30 cellular contexts compared by ENCODE assay signal in the genomic region with DNA sequence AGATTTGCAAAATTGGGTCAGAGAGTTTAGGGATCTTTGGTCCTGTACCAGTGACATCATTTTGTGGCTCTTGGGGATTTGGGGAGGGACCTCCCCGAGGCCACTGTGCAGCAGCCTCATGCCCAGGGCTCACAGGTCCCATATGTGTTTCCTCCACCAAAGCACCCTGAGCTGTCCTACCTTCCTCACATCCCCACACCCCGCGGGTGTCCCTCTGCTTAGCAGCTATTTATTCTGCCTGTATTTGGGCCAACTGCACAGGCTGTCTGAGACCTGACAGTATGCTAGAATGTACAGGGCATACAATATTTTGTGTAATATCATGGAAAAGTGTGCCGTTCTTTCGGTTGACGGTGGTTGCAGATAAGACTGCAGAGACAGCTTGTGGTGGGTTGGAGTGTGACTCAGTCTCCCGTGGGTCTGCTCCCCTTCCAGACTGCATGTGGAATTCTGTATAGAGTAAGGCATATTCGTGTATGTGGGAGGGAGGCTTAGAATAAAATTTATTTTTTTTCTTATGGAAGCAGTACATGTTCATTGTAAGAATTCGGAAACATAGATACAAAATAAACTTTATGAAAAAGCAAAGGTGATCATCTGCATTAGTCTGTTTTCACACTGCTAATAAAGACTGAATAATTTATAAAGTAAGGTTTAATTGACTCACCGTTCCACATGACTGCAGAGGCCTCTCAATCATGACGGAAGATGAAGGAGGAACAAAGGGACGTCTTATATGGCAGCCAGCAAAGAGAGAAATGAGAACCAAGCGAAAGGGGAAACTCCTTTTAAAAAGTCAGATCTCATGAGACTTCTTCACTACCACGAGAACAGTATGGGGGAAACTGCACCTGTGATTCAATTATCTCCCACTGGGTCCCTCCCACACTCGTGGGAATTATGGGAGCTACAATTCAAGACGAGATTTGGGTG.
DNase-seq lines count a peak whose midpoint lies in the region; ATAC-seq and TF ChIP-seq lines count a peak whose summit lies in the region.
"Had no signal": no experiment of that assay in that cellular context is flagged by ENCODE, and none has a peak within 500 bp of the region (broad histone marks: within the 10 kb centered on the region; RNA-seq: fewer than 3 reads in every experiment).

No MANE protein-coding gene starts in this region.

- intact Hi-C loops in activated CD8-positive, alpha-beta T cell treated with anti-CD3 and anti-CD28 coated beads for 36 hours (cut with micrococcal nuclease) = loop anchor here (10.0 kb wide), 1 partner anchor 276 kb away; no protein-coding TSS in a partner anchor

- CTCF ChIA-PET in activated CD8-positive, alpha-beta T cell treated with anti-CD3 and anti-CD28 coated beads, Interleukin-2, amount 10 ng/mL, durations not matched to agents 7 days and 5 days (lab: Charles Lee) = interaction anchor here (1.4 kb wide), 2 partner anchors 18 to 28 kb away, joined by 4 to 6 read pairs; no protein-coding TSS in a partner anchor
- CTCF ChIA-PET in activated CD8-positive, alpha-beta T cell treated with anti-CD3 and anti-CD28 coated beads for 36 hours (lab: Charles Lee) = interaction anchor here (1.2 to 1.3 kb wide), 2 partner anchors 9 to 20 kb away, joined by 3 to 4 read pairs; no protein-coding TSS in a partner anchor
- CTCF ChIA-PET in WTC11 (lab: Charles Lee) = interaction anchor here (2.8 to 3.5 kb wide), 2 partner anchors 18 to 20 kb away, joined by 9 to 11 read pairs; no protein-coding TSS in a partner anchor

- no peak overlapping the region for H3K9ac ChIP-seq in endodermal cell (ENCODE audit: extremely low read depth, low read length, poor library complexity, severe bottlenecking)

- no peaks in the 10 kb centered on the region for H3K4me1 ChIP-seq in endodermal cell (ENCODE audit: control insufficient read depth, insufficient read depth, low read length)
- H3K4me1 ChIP-seq: testis had no signal

- H3K27me3 Mint-ChIP-seq in activated CD8-positive, alpha-beta T cell treated with anti-CD3 and anti-CD28 coated beads, Interleukin-2, amount 10 ng/mL, durations not matched to agents 7 days and 5 days (ENCODE audit: low read depth) = no peaks in the 10 kb centered on the region
- H3K27me3 Mint-ChIP-seq in activated CD8-positive, alpha-beta T cell treated with anti-CD3 and anti-CD28 coated beads for 36 hours = no peaks in the 10 kb centered on the region
- H3K27me3 Mint-ChIP-seq in endodermal cell (ENCODE audit: insufficient read depth) (no peaks in the 10 kb centered on the region), WTC11 (ENCODE audit: low read depth) (no peaks in the 10 kb centered on the region)
- H3K27me3 Mint-ChIP-seq in effector memory CD8-positive, alpha-beta T cell = no peaks in the 10 kb centered on the region
- H3K27me3 Mint-ChIP-seq: activated naive CD4-positive, alpha-beta T cell treated with anti-CD3 and anti-CD28 coated beads, Interleukin-2, amount 10 ng/mL, durations not matched to agents 7 days and 5 days; CD4-positive, alpha-beta memory T cell; progenitor cell of endocrine pancreas had no signal

- WGBS in endodermal cell (ENCODE audit: insufficient coverage in 1 of 2, insufficient read length in 1 of 2), 2 experiments = 89 to 92% methylated on average over 14 to 15 of the region's 16 CpGs

- POLR2A ChIA-PET in activated CD8-positive, alpha-beta T cell treated with anti-CD3 and anti-CD28 coated beads, Interleukin-2, amount 10 ng/mL, durations not matched to agents 7 days and 5 days (lab: Charles Lee) = no interaction called here
- POLR2A ChIA-PET in activated CD8-positive, alpha-beta T cell treated with anti-CD3 and anti-CD28 coated beads for 36 hours (lab: Charles Lee) = no interaction called here
- POLR2A ChIA-PET in WTC11 (lab: Charles Lee) = no interaction called here

- H3K27ac Mint-ChIP-seq in activated CD8-positive, alpha-beta T cell treated with anti-CD3 and anti-CD28 coated beads, Interleukin-2, amount 10 ng/mL, durations not matched to agents 7 days and 5 days = no peak overlapping the region
- no peak overlapping the region for H3K27ac Mint-ChIP-seq in activated CD8-positive, alpha-beta T cell treated with anti-CD3 and anti-CD28 coated beads for 36 hours
- no peak overlapping the region for H3K27ac Mint-ChIP-seq in endodermal cell
- no peak overlapping the region; the same call in 1 of the 2 replicates for H3K27ac Mint-ChIP-seq in WTC11
- no peak overlapping the region for H3K27ac Mint-ChIP-seq in effector memory CD8-positive, alpha-beta T cell
- H3K27ac Mint-ChIP-seq: activated naive CD4-positive, alpha-beta T cell treated with anti-CD3 and anti-CD28 coated beads, Interleukin-2, amount 10 ng/mL, durations not matched to agents 7 days and 5 days; activated T-cell treated with anti-CD3 and anti-CD28 coated beads, Interleukin-2, amount 50 U/mL, for 72 hours; progenitor cell of endocrine pancreas had no signal

- peaks cover 7% of the 10 kb centered on the region for H3K36me3 Mint-ChIP-seq in activated CD8-positive, alpha-beta T cell treated with anti-CD3 and anti-CD28 coated beads, Interleukin-2, amount 10 ng/mL, durations not matched to agents 7 days and 5 days (ENCODE audit: low read depth)
- peaks cover 6% of the 10 kb centered on the region for H3K36me3 Mint-ChIP-seq in activated CD8-positive, alpha-beta T cell treated with anti-CD3 and anti-CD28 coated beads for 36 hours (ENCODE audit: low read depth)
- H3K36me3 Mint-ChIP-seq in endodermal cell (ENCODE audit: low read depth) (no peaks in the 10 kb centered on the region), WTC11 (no peaks in the 10 kb centered on the region)
- H3K36me3 Mint-ChIP-seq in effector memory CD8-positive, alpha-beta T cell (ENCODE audit: insufficient read depth) = peaks cover 5% of the 10 kb centered on the region

- TF ChIP-seq CTCF in activated CD8-positive, alpha-beta T cell treated with anti-CD3 and anti-CD28 coated beads for 36 hours (IDR thresholded peaks at IDR 0.05) = no peak
- TF ChIP-seq CTCF in endodermal cell (conservative IDR thresholded peaks at IDR 0.05) = no peak
- no peak for TF ChIP-seq CTCF in WTC11 (IDR thresholded peaks at IDR 0.05)

- H3K4me1 Mint-ChIP-seq in activated CD8-positive, alpha-beta T cell treated with anti-CD3 and anti-CD28 coated beads, Interleukin-2, amount 10 ng/mL, durations not matched to agents 7 days and 5 days (ENCODE audit: low read depth) = peaks cover 16% of the 10 kb centered on the region
- H3K4me1 Mint-ChIP-seq in activated CD8-positive, alpha-beta T cell treated with anti-CD3 and anti-CD28 coated beads for 36 hours (ENCODE audit: low read depth) = peaks cover 11% of the 10 kb centered on the region
- H3K4me1 Mint-ChIP-seq in endodermal cell (peaks cover 6% of the 10 kb centered on the region), WTC11 (peaks cover 19% of the 10 kb centered on the region)
- peaks cover 4 to 13% of the 10 kb centered on the region in 2 donors for H3K4me1 Mint-ChIP-seq in effector memory CD8-positive, alpha-beta T cell (ENCODE audit: low read depth in 2 of 2)

- peak; percentile 13 for DNase-seq in activated CD8-positive, alpha-beta T cell treated with anti-CD3 and anti-CD28 coated beads, Interleukin-2, amount 10 ng/mL, durations not matched to agents 7 days and 5 days
- no peak for DNase-seq in activated CD8-positive, alpha-beta T cell treated with anti-CD3 and anti-CD28 coated beads for 36 hours
- DNase-seq in NAMALWA (ENCODE audit: low spot score) (peak; percentile 15), endodermal cell (peak; percentile 7), renal cortical epithelial cell (ENCODE audit: low read depth) (peak; percentile 21), WTC11 (ENCODE audit: low spot score) (no peak)
- no peak for DNase-seq in activated CD4-positive, alpha-beta T cell treated with anti-CD3 and anti-CD28 coated beads, Interleukin-2, amount 50 U/mL, for 4 hours
- no peak for DNase-seq in effector memory CD8-positive, alpha-beta T cell
- DNase-seq: 8988T; activated CD4-positive, alpha-beta T cell treated with anti-CD3 and anti-CD28 coated beads for 1 hour; activated naive CD4-positive, alpha-beta T cell treated with anti-CD3 and anti-CD28 coated beads, Interleukin-2, amount 10 ng/mL, durations not matched to agents 7 days and 5 days; activated T-cell treated with anti-CD3 and anti-CD28 coated beads, Interleukin-2, amount 50 U/mL, for 72 hours; amygdala; CD4-positive, alpha-beta memory T cell; cortex of kidney; DMS 273 treated with DMSO at 0.1 percent for 48 hours; esophagus squamous epithelium; foreskin melanocyte; mammary epithelial cell; NCI-H1048; NCI-H2227 treated with DMSO at 0.1 percent for 48 hours; NCI-H748 treated with DMSO at 0.1 percent for 48 hours; sigmoid colon; stimulated activated naive CD8-positive, alpha-beta T cell treated with anti-CD3 and anti-CD28 coated beads, Interleukin-15, Interleukin-2, amounts not matched to agents 100 U/mL and 50 U/mL, for 24 hours; T-helper 1 cell; uterus had no signal

- H3K4me3 ChIP-seq in endodermal cell (ENCODE audit: low read length) = no peak overlapping the region
- H3K4me3 ChIP-seq: esophagus squamous epithelium, sigmoid colon, SJSA1, testis, uterus had no signal

- no peak overlapping the region for H3K27ac ChIP-seq in endodermal cell (ENCODE audit: low read depth, low read length)
- H3K27ac ChIP-seq: esophagus squamous epithelium, sigmoid colon, SJSA1, testis, uterus had no signal

- H3K4me3 Mint-ChIP-seq in activated CD8-positive, alpha-beta T cell treated with anti-CD3 and anti-CD28 coated beads, Interleukin-2, amount 10 ng/mL, durations not matched to agents 7 days and 5 days = no peak overlapping the region
- no peak overlapping the region for H3K4me3 Mint-ChIP-seq in activated CD8-positive, alpha-beta T cell treated with anti-CD3 and anti-CD28 coated beads for 36 hours
- H3K4me3 Mint-ChIP-seq in endodermal cell = no peak overlapping the region
- H3K4me3 Mint-ChIP-seq in WTC11 = no peak overlapping the region
- H3K4me3 Mint-ChIP-seq in effector memory CD8-positive, alpha-beta T cell = no peak overlapping the region
- H3K4me3 Mint-ChIP-seq: activated naive CD4-positive, alpha-beta T cell treated with anti-CD3 and anti-CD28 coated beads, Interleukin-2, amount 10 ng/mL, durations not matched to agents 7 days and 5 days; activated T-cell treated with anti-CD3 and anti-CD28 coated beads, Interleukin-2, amount 50 U/mL, for 72 hours; CD4-positive, alpha-beta memory T cell had no signal

- no peaks in the 10 kb centered on the region for H3K36me3 ChIP-seq in endodermal cell (ENCODE audit: control insufficient read depth, insufficient read depth, low read length)
- H3K36me3 ChIP-seq: esophagus squamous epithelium, SJSA1, uterus had no signal

- no peaks in the 10 kb centered on the region for H3K9me3 ChIP-seq in endodermal cell (ENCODE audit: control insufficient read depth, low read length)
- H3K9me3 ChIP-seq: esophagus squamous epithelium, sigmoid colon, SJSA1, testis, uterus had no signal

- no peaks in the 10 kb centered on the region for H3K27me3 ChIP-seq in endodermal cell (ENCODE audit: control insufficient read depth, insufficient read depth, low read length, poor library complexity, severe bottlenecking)
- H3K27me3 ChIP-seq: esophagus squamous epithelium, sigmoid colon, SJSA1, testis, uterus had no signal

- no peak for ATAC-seq in activated CD8-positive, alpha-beta T cell treated with anti-CD3 and anti-CD28 coated beads, Interleukin-2, amount 10 ng/mL, durations not matched to agents 7 days and 5 days
- no peak for ATAC-seq in activated CD8-positive, alpha-beta T cell treated with anti-CD3 and anti-CD28 coated beads for 36 hours
- ATAC-seq in WTC11 = no peak
- ATAC-seq in effector memory CD8-positive, alpha-beta T cell (replicated peaks) = no peak
- ATAC-seq: activated T-cell treated with anti-CD3 and anti-CD28 coated beads, Interleukin-2, amount 50 U/mL, for 72 hours; HepG2; stimulated activated naive CD8-positive, alpha-beta T cell treated with anti-CD3 and anti-CD28 coated beads, Interleukin-15, Interleukin-2, amounts not matched to agents 100 U/mL and 50 U/mL, for 24 hours had no signal

- H3K9me3 Mint-ChIP-seq in activated CD8-positive, alpha-beta T cell treated with anti-CD3 and anti-CD28 coated beads, Interleukin-2, amount 10 ng/mL, durations not matched to agents 7 days and 5 days (ENCODE audit: insufficient read depth) = no peaks in the 10 kb centered on the region
- H3K9me3 Mint-ChIP-seq in activated CD8-positive, alpha-beta T cell treated with anti-CD3 and anti-CD28 coated beads for 36 hours = no peaks in the 10 kb centered on the region
- H3K9me3 Mint-ChIP-seq in endodermal cell = no peaks in the 10 kb centered on the region
- H3K9me3 Mint-ChIP-seq in WTC11 = peaks cover 8% of the 10 kb centered on the region; the same call in 1 of the 2 replicates
- no peaks in the 10 kb centered on the region for H3K9me3 Mint-ChIP-seq in effector memory CD8-positive, alpha-beta T cell
- H3K9me3 Mint-ChIP-seq: activated naive CD4-positive, alpha-beta T cell treated with anti-CD3 and anti-CD28 coated beads, Interleukin-2, amount 10 ng/mL, durations not matched to agents 7 days and 5 days; CD4-positive, alpha-beta memory T cell had no signal

Comparison
In these comparisons a context has a peak if more than half of its experiments do, and no peak if none do; other contexts are left out.
1. DNase-seq: peak in activated CD8-positive, alpha-beta T cell treated with anti-CD3 and anti-CD28 coated beads, Interleukin-2, amount 10 ng/mL, durations not matched to agents 7 days and 5 days (single experiment), NAMALWA (single experiment), endodermal cell (single experiment) and renal cortical epithelial cell (single experiment); none in activated CD8-positive, alpha-beta T cell treated with anti-CD3 and anti-CD28 coated beads for 36 hours (single experiment), WTC11 (single experiment), activated CD4-positive, alpha-beta T cell treated with anti-CD3 and anti-CD28 coated beads, Interleukin-2, amount 50 U/mL, for 4 hours (0 of 2) and effector memory CD8-positive, alpha-beta T cell (0 of 3).